1 cellular context compared by ENCODE assay signal in genomic region chr4:185576918-185577591, GRCh38.
TF ChIP-seq lines count a peak whose summit lies in the region.

No MANE protein-coding gene starts in this region.

TF ChIP-seq in K562, 482 proteins besides CTCF, POLR2A, EP300 and RAD21:
- TF ChIP-seq CBFA2T3 (IDR thresholded peaks at IDR 0.05) = peak; percentile 58
- TF ChIP-seq MEIS2 (IDR thresholded peaks at IDR 0.05; ENCODE audit: partially characterized antibody) = peak; percentile 72
- TF ChIP-seq TCF3 (CRISPR knock-in tag; IDR thresholded peaks at IDR 0.05) = peak; percentile 39; the same call in 1 of the 2 replicates
- no peak for TF ChIP-seq PBX2 (CRISPR knock-in tag; IDR thresholded peaks at IDR 0.05; ENCODE audit: low read depth)
- peak; percentile 74 for TF ChIP-seq PBX2 (tag; conservative IDR thresholded peaks at IDR 0.05; ENCODE audit: low read depth)
- TF ChIP-seq THAP12 (CRISPR knock-in tag; IDR thresholded peaks at IDR 0.05) = no peak
- TF ChIP-seq CBFA2T2 (conservative IDR thresholded peaks at IDR 0.05) = peak; percentile 27; the same call in 1 of the 2 replicates
- TF ChIP-seq THRB (CRISPR knock-in tag; conservative IDR thresholded peaks at IDR 0.05) = no peak
- TF ChIP-seq PKNOX1 (IDR thresholded peaks at IDR 0.05) = peak; percentile 33; the same call in 1 of the 2 replicates
- peak; percentile 42; the same call in 1 of the 2 replicates for TF ChIP-seq NFE2 (IDR thresholded peaks at IDR 0.05; ENCODE audit: low read depth)
- peak; percentile 30; the same call in 1 of the 2 replicates for TF ChIP-seq TAL1 (IDR thresholded peaks at IDR 0.05)
- peak; percentile 55; the same call in 1 of the 2 replicates for TF ChIP-seq TEAD4 (IDR thresholded peaks at IDR 0.05; ENCODE audit: low read length)
- TF ChIP-seq TEAD4 (CRISPR knock-in tag; IDR thresholded peaks at IDR 0.05; ENCODE audit: borderline replicate concordance) = no peak
- TF ChIP-seq MBD1 (CRISPR knock-in tag; IDR thresholded peaks at IDR 0.05) = no peak
TF ChIP-seq in K562: peak in this region for 9.
